ENCODE assay signal across 11 cellular contexts in genomic region chr1:22773981-22774471, GRCh38.
DNase-seq lines count a peak whose midpoint lies in the region.
"Had no signal": no experiment of that assay in that cellular context is flagged by ENCODE, and none has a peak within 500 bp of the region (broad histone marks: within the 10 kb centered on the region; RNA-seq: fewer than 3 reads in every experiment).

No MANE protein-coding gene starts in this region.

- DNase-seq in AG08396 (ENCODE audit: low spot score) (peak; percentile 70), NCI-H446 treated with DMSO at 0.1 percent for 48 hours (lab: John Stamatoyannopoulos, UW) (peak; percentile 79), fibroblast of the conjunctiva (ENCODE audit: low read depth) (peak; percentile 49), nucleus accumbens (lab: John Stamatoyannopoulos, UW) (peak in 50 of 56 donors; percentile 8 to 80 (median 44)), SKM-1 treated with dmso at 0.1 percent for 144 hours (lab: John Stamatoyannopoulos, UW; ENCODE audit: unreplicated experiment) (no peak), NCI-H526 treated with DMSO at 0.1 percent for 48 hours (lab: John Stamatoyannopoulos, UW) (no peak), NCI-H2029 (lab: John Stamatoyannopoulos, UW) (no peak)
- DNase-seq in activated CD4-positive, alpha-beta T cell treated with anti-CD3 and anti-CD28 coated beads for 1 hour: no peak
- DNase-seq: activated T-cell treated with anti-CD3 and anti-CD28 coated beads for 4 hours; Karpas-422; NK-92 treated with Interleukin-12 subunit alpha and Interleukin-12 subunit beta, amount 100 ng/mL, for 24 hours had no signal

Comparison
In these comparisons a context has a peak if more than half of its experiments do, and no peak if none do; other contexts are left out.
1. DNase-seq: peak in AG08396 (single experiment), NCI-H446 treated with DMSO at 0.1 percent for 48 hours (single experiment), fibroblast of the conjunctiva (single experiment) and nucleus accumbens (50 of 56); none in activated CD4-positive, alpha-beta T cell treated with anti-CD3 and anti-CD28 coated beads for 1 hour (single experiment), SKM-1 treated with dmso at 0.1 percent for 144 hours (single experiment), NCI-H526 treated with DMSO at 0.1 percent for 48 hours (single experiment) and NCI-H2029 (single experiment).